In the genomic region with DNA sequence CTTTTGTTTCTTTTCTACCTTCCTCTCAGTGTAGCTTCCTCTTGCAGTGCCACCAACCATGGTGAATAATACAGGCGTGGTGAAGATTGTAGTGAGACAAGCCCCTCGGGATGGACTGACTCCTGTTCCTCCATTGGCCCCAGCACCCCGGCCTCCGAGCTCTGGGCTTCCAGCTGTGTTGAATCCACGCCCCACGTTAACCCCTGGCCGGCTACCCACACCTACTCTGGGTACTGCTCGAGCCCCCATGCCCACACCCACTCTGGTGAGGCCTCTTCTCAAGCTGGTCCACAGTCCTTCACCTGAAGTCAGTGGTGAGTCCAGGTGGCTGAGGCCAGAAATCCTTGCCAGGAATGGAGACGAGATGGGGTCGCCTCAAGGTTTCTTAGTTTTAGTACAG, we compare ENCODE assay signal across 17 cellular contexts.
"Had no signal": no experiment of that assay in that cellular context is flagged by ENCODE, and none has a peak within 500 bp of the region (broad histone marks: within the 10 kb centered on the region; RNA-seq: fewer than 3 reads in every experiment).

No MANE protein-coding gene starts in this region.

- H3K4me1 ChIP-seq: prostate gland, right atrium auricular region, thyroid gland had no signal

- H3K27me3 Mint-ChIP-seq: activated naive CD8-positive, alpha-beta T cell treated with anti-CD3 and anti-CD28 coated beads, Interleukin-2, amount 10 ng/mL, durations not matched to agents 7 days and 5 days; activated T-helper 17 cell treated with anti-CD3 and anti-CD28 coated beads, Interleukin-2, amount 50 U/mL, for 72 hours; brain had no signal

- DNase-seq: activated CD4-positive, alpha-beta T cell treated with anti-CD3 and anti-CD28 coated beads, Interleukin-2, amount 50 U/mL, for 4 hours; activated naive CD4-positive, alpha-beta T cell; activated naive CD8-positive, alpha-beta T cell treated with anti-CD3 and anti-CD28 coated beads, Interleukin-2, amount 10 ng/mL, durations not matched to agents 7 days and 5 days; activated T-cell treated with anti-CD3 and anti-CD28 coated beads for 4 hours; anterior cingulate cortex; effector CD8-positive, alpha-beta T cell; heart right ventricle; immature natural killer cell; nucleus accumbens; thyroid gland had no signal

- ATAC-seq: activated T-helper 17 cell treated with anti-CD3 and anti-CD28 coated beads, Interleukin-2, amount 50 U/mL, for 72 hours had no signal

- H3K4me3 Mint-ChIP-seq: activated naive CD8-positive, alpha-beta T cell treated with anti-CD3 and anti-CD28 coated beads, Interleukin-2, amount 10 ng/mL, durations not matched to agents 7 days and 5 days; activated T-helper 17 cell treated with anti-CD3 and anti-CD28 coated beads, Interleukin-2, amount 50 U/mL, for 72 hours; brain; immature natural killer cell; nephron had no signal

- H3K27me3 ChIP-seq: heart right ventricle, right atrium auricular region, thyroid gland had no signal

- H3K27ac ChIP-seq: heart right ventricle, prostate gland, right atrium auricular region, skin epidermis, thyroid gland, VCaP had no signal

- H3K9me3 ChIP-seq: heart right ventricle, prostate gland, right atrium auricular region, thyroid gland had no signal

- H3K4me3 ChIP-seq: heart right ventricle, prostate gland, right atrium auricular region, skin epidermis, thyroid gland had no signal

- H3K27ac Mint-ChIP-seq: activated naive CD8-positive, alpha-beta T cell treated with anti-CD3 and anti-CD28 coated beads, Interleukin-2, amount 10 ng/mL, durations not matched to agents 7 days and 5 days had no signal

- H3K4me1 Mint-ChIP-seq: brain, nephron had no signal
